In genomic region chr4:52259978-52260377, GRCh38 we compare ENCODE assay signal across 27 cellular contexts.
"Had no signal": no experiment of that assay in that cellular context is flagged by ENCODE, and none has a peak within 500 bp of the region (broad histone marks: within the 10 kb centered on the region; RNA-seq: fewer than 3 reads in every experiment).

No MANE protein-coding gene starts in this region.

- H3K4me1 Mint-ChIP-seq: activated CD4-positive, alpha-beta T cell treated with anti-CD3 and anti-CD28 coated beads, Interleukin-2, amount 10 ng/mL, durations not matched to agents 7 days and 5 days; activated naive CD8-positive, alpha-beta T cell treated with anti-CD3 and anti-CD28 coated beads, Interleukin-2, amount 50 U/mL, for 24 hours; T-cell had no signal

- ATAC-seq: activated naive CD4-positive, alpha-beta T cell treated with anti-CD3 and anti-CD28 coated beads, Interleukin-2, amount 50 U/mL, for 72 hours; activated naive CD8-positive, alpha-beta T cell treated with anti-CD3 and anti-CD28 coated beads, Interleukin-2, amount 50 U/mL, for 24 hours; activated T-cell treated with anti-CD3 and anti-CD28 coated beads, Interleukin-2, amount 50 U/mL, for 4 hours; PC-3; T-cell had no signal

- H3K27ac ChIP-seq: brain microvascular endothelial cell, cardiac muscle cell, KMS-11, SJSA1, VCaP had no signal

- DNase-seq: activated CD4-positive, alpha-beta memory T cell treated with anti-CD3 and anti-CD28 coated beads for 36 hours; activated CD4-positive, alpha-beta T cell treated with anti-CD3 and anti-CD28 coated beads, Interleukin-2, amount 10 ng/mL, durations not matched to agents 7 days and 5 days; activated CD4-positive, CD25-positive, alpha-beta regulatory T cell; activated CD8-positive, alpha-beta memory T cell treated with anti-CD3 and anti-CD28 coated beads for 24 hours; activated effector memory CD4-positive, alpha-beta T cell treated with anti-CD3 and anti-CD28 coated beads, Interleukin-2, amount 50 U/mL, for 16 hours; activated naive CD4-positive, alpha-beta T cell treated with Interleukin-2 at 50 U/mL for 16 hours; activated naive CD8-positive, alpha-beta T cell treated with anti-CD3 and anti-CD28 coated beads, Interleukin-2, amount 50 U/mL, for 24 hours; activated T-cell treated with anti-CD3 and anti-CD28 coated beads, Interleukin-2, amount 50 U/mL, for 4 hours; amniotic stem cell; brain microvascular endothelial cell; MG63; NCI-H1092 treated with DMSO at 0.1 percent for 48 hours; NCI-H1436; NCI-H1930; NCI-H2171; NCI-H2227 treated with DMSO at 0.1 percent for 48 hours; NCI-H446 treated with DMSO at 0.1 percent for 48 hours; NCI-H524 treated with DMSO at 0.1 percent for 48 hours; PC-3; SHP77; T-cell; T-helper 2 cell had no signal

- H3K9me3 ChIP-seq: MG63, SJSA1 had no signal

- H3K4me2 ChIP-seq: KMS-11 had no signal

- H3K9me3 Mint-ChIP-seq: activated CD4-positive, alpha-beta memory T cell treated with anti-CD3 and anti-CD28 coated beads for 36 hours; activated naive CD8-positive, alpha-beta T cell treated with anti-CD3 and anti-CD28 coated beads, Interleukin-2, amount 50 U/mL, for 24 hours; T-cell had no signal

- H3K27ac Mint-ChIP-seq: activated CD4-positive, alpha-beta memory T cell treated with anti-CD3 and anti-CD28 coated beads for 36 hours; activated CD4-positive, alpha-beta T cell treated with anti-CD3 and anti-CD28 coated beads, Interleukin-2, amount 10 ng/mL, durations not matched to agents 7 days and 5 days; activated naive CD4-positive, alpha-beta T cell treated with anti-CD3 and anti-CD28 coated beads, Interleukin-2, amount 50 U/mL, for 72 hours; activated naive CD8-positive, alpha-beta T cell treated with anti-CD3 and anti-CD28 coated beads, Interleukin-2, amount 50 U/mL, for 24 hours; T-cell had no signal

- H3K4me1 ChIP-seq: SJSA1 had no signal

- H3K36me3 Mint-ChIP-seq: activated CD4-positive, alpha-beta memory T cell treated with anti-CD3 and anti-CD28 coated beads for 36 hours; activated naive CD4-positive, alpha-beta T cell treated with anti-CD3 and anti-CD28 coated beads, Interleukin-2, amount 50 U/mL, for 72 hours; T-cell had no signal

- H3K4me3 ChIP-seq: cardiac muscle cell, MG63, SJSA1 had no signal

- H3K36me3 ChIP-seq: brain microvascular endothelial cell, cardiac muscle cell, MG63, SJSA1 had no signal

- H3K9ac ChIP-seq: KMS-11 had no signal

- H3K27me3 ChIP-seq: brain microvascular endothelial cell, cardiac muscle cell, MG63, SJSA1 had no signal

- H3K27me3 Mint-ChIP-seq: activated CD4-positive, alpha-beta memory T cell treated with anti-CD3 and anti-CD28 coated beads for 36 hours; activated CD4-positive, alpha-beta T cell treated with anti-CD3 and anti-CD28 coated beads, Interleukin-2, amount 10 ng/mL, durations not matched to agents 7 days and 5 days; activated naive CD8-positive, alpha-beta T cell treated with anti-CD3 and anti-CD28 coated beads, Interleukin-2, amount 50 U/mL, for 24 hours; T-cell had no signal

- H3K4me3 Mint-ChIP-seq: activated CD4-positive, alpha-beta memory T cell treated with anti-CD3 and anti-CD28 coated beads for 36 hours; activated CD4-positive, alpha-beta T cell treated with anti-CD3 and anti-CD28 coated beads, Interleukin-2, amount 10 ng/mL, durations not matched to agents 7 days and 5 days; activated naive CD8-positive, alpha-beta T cell treated with anti-CD3 and anti-CD28 coated beads, Interleukin-2, amount 50 U/mL, for 24 hours; activated T-cell treated with anti-CD3 and anti-CD28 coated beads, Interleukin-2, amount 50 U/mL, for 4 hours; T-cell had no signal
